Comparison of ENCODE assay signal across 13 cellular contexts in the genomic region with DNA sequence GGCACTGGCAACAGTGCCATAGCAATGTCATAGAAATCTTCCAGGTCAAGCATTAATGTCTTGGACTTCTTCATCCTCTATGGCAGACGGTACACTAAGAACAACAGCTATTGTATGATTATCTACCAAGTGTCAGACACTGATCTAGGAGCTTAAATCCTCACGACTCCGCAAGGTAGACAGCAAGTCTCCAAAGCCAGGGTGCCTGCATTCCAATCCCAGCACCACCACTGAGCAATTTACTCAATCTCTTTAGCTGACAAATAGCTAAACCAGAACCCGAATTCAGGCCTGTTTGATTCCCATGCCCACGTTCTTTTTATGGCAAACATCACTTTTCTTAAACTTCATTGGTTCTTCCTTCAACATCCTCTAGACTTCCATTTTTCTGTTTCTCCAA. TPM values are rescaled to one million over a fixed set of nuclear protein-coding genes. Genes with fewer than 3 reads are reported as not detected.
DNase-seq lines count a peak whose midpoint lies in the region; FAIRE-seq and TF ChIP-seq lines count a peak whose summit lies in the region.
"Had no signal": no experiment of that assay in that cellular context is flagged by ENCODE, and none has a peak within 500 bp of the region (broad histone marks: within the 10 kb centered on the region; RNA-seq: fewer than 3 reads in every experiment).

No MANE protein-coding gene starts in this region.

- no peak overlapping the region for H2AFZ ChIP-seq in fibroblast of lung (ENCODE audit: low read length)

- H3K27me3 ChIP-seq in SJSA1 (replicated peaks), result no peaks in the 10 kb centered on the region
- H3K27me3 ChIP-seq in fibroblast of lung (ENCODE audit: control insufficient read depth, insufficient read depth, low read length), result no peaks in the 10 kb centered on the region
- no peaks in the 10 kb centered on the region for H3K27me3 ChIP-seq in small intestine (ENCODE audit: control insufficient read depth in 2 of 2, insufficient read depth in 2 of 2, low read length in 2 of 2)
- H3K27me3 ChIP-seq: BLaER1, ovary had no signal

- 91 to 93% (median 92%) methylated on average over 5 of the region's 5 CpGs for WGBS in small intestine, 3 donors

- TF ChIP-seq POLR2A in GM12891 (IDR thresholded peaks at IDR 0.05; ENCODE audit: low read depth, low read length), result no peak

- peaks cover 79% of the 10 kb centered on the region for H3K79me2 ChIP-seq in fibroblast of lung (ENCODE audit: control insufficient read depth, insufficient read depth, low read length)

- peak; percentile 31 for FAIRE-seq in GM12891 (lab: Jason Lieb, UNC)
- no peak for FAIRE-seq in small intestine (lab: Jason Lieb, UNC)

- H3K9me3 ChIP-seq in SJSA1 (replicated peaks) (no peaks in the 10 kb centered on the region), fibroblast of lung (ENCODE audit: control insufficient read depth, insufficient read depth, low read depth, low read length) (no peaks in the 10 kb centered on the region), small intestine (ENCODE audit: control insufficient read depth, low read depth) (no peaks in the 10 kb centered on the region)
- H3K9me3 ChIP-seq: BLaER1, ovary had no signal

- H3K4me3 ChIP-seq in SJSA1 (no peak overlapping the region), fibroblast of lung (replicated peaks in 1 of 4; ENCODE audit: control extremely low read depth in 1 of 4, insufficient read depth in 1 of 4, low read depth in 3 of 4, low read length in 4 of 4) (no peak overlapping the region), small intestine (ENCODE audit: low read depth in 1 of 2, low read length in 2 of 2) (no peak overlapping the region)
- H3K4me3 ChIP-seq: BLaER1, ovary had no signal

- TF ChIP-seq CTCF in fibroblast of lung (conservative IDR thresholded peaks at IDR 0.05 in 1 of 2, IDR thresholded peaks at IDR 0.05 in 1 of 2; ENCODE audit: low read depth in 1 of 2, low read length in 2 of 2), result no peak

- peak overlapping the region; percentile 9 for H3K4me2 ChIP-seq in fibroblast of lung (ENCODE audit: extremely low read depth, insufficient read depth, low read length)
- H3K4me2 ChIP-seq: BLaER1, KMS-11 had no signal

- H3K4me1 ChIP-seq in SJSA1 (replicated peaks), result peaks cover 50% of the 10 kb centered on the region
- peaks cover 28% of the 10 kb centered on the region for H3K4me1 ChIP-seq in fibroblast of lung (ENCODE audit: control insufficient read depth, extremely low read depth, insufficient read depth, low read length)
- H3K4me1 ChIP-seq in small intestine (ENCODE audit: control insufficient read depth in 2 of 2, insufficient read depth in 1 of 2, low read depth in 1 of 2, low read length in 1 of 2), result peaks cover 9 to 20% of the 10 kb centered on the region in 2 donors

- H3K9ac ChIP-seq in fibroblast of lung (ENCODE audit: insufficient read depth, low read length), result no peak overlapping the region
- H3K9ac ChIP-seq: BLaER1, KMS-11 had no signal

- no peaks in the 10 kb centered on the region for H4K20me1 ChIP-seq in fibroblast of lung (ENCODE audit: control insufficient read depth, extremely low read depth, insufficient read depth, low read length)
- H4K20me1 ChIP-seq: BLaER1 had no signal

- H3K36me3 ChIP-seq in SJSA1, result no peaks in the 10 kb centered on the region
- no peaks in the 10 kb centered on the region for H3K36me3 ChIP-seq in fibroblast of lung (ENCODE audit: control insufficient read depth, insufficient read depth, low read length)
- no peaks in the 10 kb centered on the region for H3K36me3 ChIP-seq in small intestine (ENCODE audit: control insufficient read depth in 2 of 2, insufficient read depth in 2 of 2, low read length in 2 of 2)
- H3K36me3 ChIP-seq: BLaER1, ovary had no signal

- DNase-seq in GM12891 (ENCODE audit: insufficient read length, low spot score) (no peak), SJSA1 (ENCODE audit: low read depth in 1 of 2, low spot score in 2 of 2) (no peak), fibroblast of lung (ENCODE audit: low read depth in 2 of 2) (peak in 1 of 2 donors; percentile 41), small intestine (no peak), AG20443 (ENCODE audit: low spot score) (no peak), KG1 (lab: John Stamatoyannopoulos, UW) (no peak), kidney glomerular epithelial cell (lab: John Stamatoyannopoulos, UW) (no peak), NCI-H748 (lab: John Stamatoyannopoulos, UW; ENCODE audit: unreplicated experiment) (no peak)
- DNase-seq: EL, NCI-H187, ovary had no signal

- H3K27ac ChIP-seq in SJSA1 (peak overlapping the region; percentile 82), fibroblast of lung (ENCODE audit: insufficient read depth, low read length) (peak overlapping the region; percentile 93), small intestine (ENCODE audit: low read depth in 1 of 2, low read length in 1 of 2) (peak overlapping the region; percentile 20 to 25)
- H3K27ac ChIP-seq: BLaER1, KMS-11 had no signal

TF ChIP-seq in GM12891, 5 proteins besides CTCF, POLR2A, EP300 and RAD21:
- TF ChIP-seq PAX5 (IDR thresholded peaks at IDR 0.05; ENCODE audit: insufficient read depth, low read length, severe bottlenecking) (no peak), POLR2AphosphoS5 (IDR thresholded peaks at IDR 0.05; ENCODE audit: low read depth, low read length) (no peak), TAF1 (IDR thresholded peaks at IDR 0.05; ENCODE audit: low read depth, low read length) (no peak), POU2F2 (IDR thresholded peaks at IDR 0.05; ENCODE audit: low read depth, low read length) (no peak), SPI1 (IDR thresholded peaks at IDR 0.05; ENCODE audit: low read depth, low read length) (no peak)

RNA-seq across cellular contexts. Expression of a gene that starts 31.8 kb away (rescaled TPM):
- polyA plus RNA-seq in GM12891 (2012; ENCODE audit: low read depth, missing spikeins), result 18.7 TPM
- 7.7 and 11.0 TPM in 2 replicates for total RNA-seq in SJSA1 (2014; rRNA removed; shearing (Covaris generic))
- 5.9 and 12.9 TPM in 2 replicates for total RNA-seq in fibroblast of lung
- polyA plus RNA-seq in fibroblast of lung (17.6 and 21.2 TPM in 2 replicates), small intestine (10 to 100 TPM; 18.4 to 34.2 (median 21.8) TPM)
- polyA plus RNA-seq in fibroblast of lung (2012), result 11.3 and 15.0 TPM in 2 replicates
- polyA minus RNA-seq in fibroblast of lung (ENCODE audit: low replicate concordance), result 13.8 and 16.1 TPM in 2 replicates

Comparison
In these comparisons a context has a peak if more than half of its experiments do, and no peak if none do; other contexts are left out.
1. H3K27ac ChIP-seq: peak in every context shown above with its lines; median percentile 93 in fibroblast of lung; 82 in SJSA1; 22 in small intestine.